Comparison of ENCODE assay signal across 11 cellular contexts in the genomic region with DNA sequence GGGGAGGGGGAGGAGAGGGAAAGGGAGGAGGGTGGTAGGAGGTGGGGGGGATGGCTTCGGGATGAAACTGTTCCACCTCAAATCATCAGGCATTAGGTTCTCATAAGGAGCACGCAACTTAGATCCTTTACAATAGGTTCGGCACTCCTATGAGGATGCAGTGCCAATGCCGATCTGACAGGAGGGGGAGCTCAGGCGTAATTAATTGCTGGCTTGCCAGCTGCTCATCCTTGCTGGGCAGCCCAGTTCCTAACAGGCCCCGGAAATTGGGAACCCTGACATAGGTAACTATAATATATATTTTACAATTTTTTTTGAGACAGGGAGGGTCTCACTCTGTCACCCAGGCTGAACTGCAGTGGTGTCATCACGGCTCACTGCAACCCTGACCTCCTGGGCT.
DNase-seq lines count a peak whose midpoint lies in the region; ATAC-seq and TF ChIP-seq lines count a peak whose summit lies in the region.
"Had no signal": no experiment of that assay in that cellular context is flagged by ENCODE, and none has a peak within 500 bp of the region (broad histone marks: within the 10 kb centered on the region; RNA-seq: fewer than 3 reads in every experiment).

No MANE protein-coding gene starts in this region.

- H3K27ac Mint-ChIP-seq in MCF 10A (ENCODE audit: low read depth, unreplicated experiment): no peak overlapping the region
- H3K27ac Mint-ChIP-seq in activated CD4-positive, alpha-beta T cell treated with anti-CD3 and anti-CD28 coated beads for 36 hours: no peak overlapping the region

- POLR2A ChIA-PET in MCF 10A (lab: Yijun Ruan, JAX): interaction anchor here (1.9 kb wide), 1 partner anchor 158 kb away, joined by 8 read pairs; no protein-coding TSS in a partner anchor
- POLR2A ChIA-PET in activated CD4-positive, alpha-beta T cell treated with anti-CD3 and anti-CD28 coated beads for 36 hours (lab: Charles Lee): no interaction called here

- TF ChIP-seq POLR2A in breast epithelium (IDR thresholded peaks at IDR 0.05): no peak

- H3K36me3 ChIP-seq in breast epithelium: no peaks in the 10 kb centered on the region
- no peaks in the 10 kb centered on the region for H3K36me3 ChIP-seq in SJCRH30
- no peaks in the 10 kb centered on the region for H3K36me3 ChIP-seq in right atrium auricular region

- no peak overlapping the region for H3K27ac ChIP-seq in breast epithelium
- H3K27ac ChIP-seq in SJCRH30: no peak overlapping the region
- H3K27ac ChIP-seq in right atrium auricular region: no peak overlapping the region
- H3K27ac ChIP-seq: HL-60 had no signal

- DNase-seq in MCF 10A (ENCODE audit: unreplicated experiment) (peak; percentile 56), breast epithelium (ENCODE audit: low spot score in 2 of 2) (no peak), SJCRH30 (peak; percentile 21 to 43), right atrium auricular region (ENCODE audit: low spot score) (no peak), cerebellar nuclear complex (lab: John Stamatoyannopoulos, UW) (no peak), dedifferentiated amniotic fluid mesenchymal stem cell (ENCODE audit: extremely low spot score) (no peak)
- no peak for DNase-seq in activated CD4-positive, alpha-beta T cell treated with anti-CD3 and anti-CD28 coated beads for 36 hours
- DNase-seq: activated T-cell treated with anti-CD3 and anti-CD28 coated beads, Interleukin-2, amount 50 U/mL, for 48 hours; DMS153 had no signal

- H3K4me1 ChIP-seq in breast epithelium: no peaks in the 10 kb centered on the region
- H3K4me1 ChIP-seq in SJCRH30: no peaks in the 10 kb centered on the region
- no peaks in the 10 kb centered on the region for H3K4me1 ChIP-seq in right atrium auricular region

- no peaks in the 10 kb centered on the region for H3K9me3 Mint-ChIP-seq in MCF 10A (ENCODE audit: unreplicated experiment)
- no peaks in the 10 kb centered on the region for H3K9me3 Mint-ChIP-seq in activated CD4-positive, alpha-beta T cell treated with anti-CD3 and anti-CD28 coated beads for 36 hours (ENCODE audit: low read depth)

- BruUV-seq in MCF 10A (replicated peaks; lab: Mats Ljungman, UMichigan): no TSS peak

- peak; percentile 59 for TF ChIP-seq CTCF in MCF 10A (IDR thresholded peaks at IDR 0.05; ENCODE audit: unreplicated experiment)
- TF ChIP-seq CTCF in breast epithelium (IDR thresholded peaks at IDR 0.05): peak in 1 of 3 donors; percentile 10
- peak; percentile 34 to 70 for TF ChIP-seq CTCF in right atrium auricular region (IDR thresholded peaks at IDR 0.05)

- H3K4me3 ChIP-seq in breast epithelium: no peak overlapping the region
- H3K4me3 ChIP-seq in SJCRH30: no peak overlapping the region
- no peak overlapping the region for H3K4me3 ChIP-seq in right atrium auricular region

- CTCF ChIA-PET in MCF 10A (lab: Yijun Ruan, JAX): interaction anchor here (0.6 to 4.6 kb wide), 5 partner anchors 151 to 1775 kb away, joined by 3 to 68 read pairs (median 4); no protein-coding TSS in a partner anchor
- CTCF ChIA-PET in activated CD4-positive, alpha-beta T cell treated with anti-CD3 and anti-CD28 coated beads for 36 hours (lab: Charles Lee): interaction anchor here (0.7 to 0.9 kb wide), 3 partner anchors 41 to 157 kb away, joined by 3 read pairs; no protein-coding TSS in a partner anchor

- intact Hi-C loops in MCF 10A (cut with micrococcal nuclease): loop anchor here (1.0 to 5.0 kb wide), 5 partner anchors 98 to 1773 kb away; a partner anchor contains a TSS
- intact Hi-C loops in breast epithelium (cut with DNase I; ENCODE audit: low total_unique reads): loop anchor here (5.0 to 10.0 kb wide), 2 partner anchors 158 to 1115 kb away; no protein-coding TSS in a partner anchor
- intact Hi-C loops in activated CD4-positive, alpha-beta T cell treated with anti-CD3 and anti-CD28 coated beads for 36 hours (cut with DNase I, micrococcal nuclease): loop anchor here (5.0 to 10.0 kb wide), 4 partner anchors 225 to 1773 kb away; a partner anchor contains a TSS

- no peaks in the 10 kb centered on the region for H3K27me3 ChIP-seq in breast epithelium
- H3K27me3 ChIP-seq in SJCRH30: no peaks in the 10 kb centered on the region
- H3K27me3 ChIP-seq in right atrium auricular region: no peaks in the 10 kb centered on the region

- no peaks in the 10 kb centered on the region for H3K36me3 Mint-ChIP-seq in MCF 10A (ENCODE audit: insufficient read depth, unreplicated experiment)
- no peaks in the 10 kb centered on the region for H3K36me3 Mint-ChIP-seq in activated CD4-positive, alpha-beta T cell treated with anti-CD3 and anti-CD28 coated beads for 36 hours (ENCODE audit: low read depth)

- peaks cover 52% of the 10 kb centered on the region for H3K27me3 Mint-ChIP-seq in MCF 10A (ENCODE audit: insufficient read depth, unreplicated experiment)
- H3K27me3 Mint-ChIP-seq in activated CD4-positive, alpha-beta T cell treated with anti-CD3 and anti-CD28 coated beads for 36 hours: peaks cover 6% of the 10 kb centered on the region

- no peak for ATAC-seq in GM19463 (IDR thresholded peaks at IDR 0.05; ENCODE audit: unreplicated experiment)
- ATAC-seq in activated CD4-positive, alpha-beta T cell treated with anti-CD3 and anti-CD28 coated beads for 36 hours: no peak

- peaks cover 11% of the 10 kb centered on the region for H3K4me1 Mint-ChIP-seq in MCF 10A (ENCODE audit: insufficient read depth, unreplicated experiment)
- H3K4me1 Mint-ChIP-seq in activated CD4-positive, alpha-beta T cell treated with anti-CD3 and anti-CD28 coated beads for 36 hours: peaks cover 6% of the 10 kb centered on the region

- no peak overlapping the region for H3K4me3 Mint-ChIP-seq in MCF 10A (ENCODE audit: unreplicated experiment)
- no peak overlapping the region for H3K4me3 Mint-ChIP-seq in activated CD4-positive, alpha-beta T cell treated with anti-CD3 and anti-CD28 coated beads for 36 hours

- no peaks in the 10 kb centered on the region for H3K9me3 ChIP-seq in breast epithelium
- no peaks in the 10 kb centered on the region for H3K9me3 ChIP-seq in SJCRH30 (replicated peaks)
- H3K9me3 ChIP-seq in right atrium auricular region: no peaks in the 10 kb centered on the region

Comparison
In these comparisons a context has a peak if more than half of its experiments do, and no peak if none do; other contexts are left out.
1. DNase-seq: peak in MCF 10A (single experiment) and SJCRH30 (2 of 2); none in breast epithelium (0 of 2), right atrium auricular region (single experiment), cerebellar nuclear complex (0 of 2), dedifferentiated amniotic fluid mesenchymal stem cell (single experiment) and activated CD4-positive, alpha-beta T cell treated with anti-CD3 and anti-CD28 coated beads for 36 hours (single experiment).